Comparison of ENCODE assay signal across 37 cellular contexts in genomic region chr11:116800610-116801009, GRCh38. TPM values are rescaled to one million over a fixed set of nuclear protein-coding genes. Genes with fewer than 3 reads are reported as not detected.
"Had no signal": no experiment of that assay in that cellular context is flagged by ENCODE, and none has a peak within 500 bp of the region (broad histone marks: within the 10 kb centered on the region; RNA-seq: fewer than 3 reads in every experiment).

No MANE protein-coding gene starts in this region.

- H3K27ac ChIP-seq: coronary artery, esophagus muscularis mucosa, foreskin keratinocyte, gastroesophageal sphincter, heart right ventricle, lower lobe of right lung, prostate gland, right atrium auricular region, sigmoid colon, stomach, vagina had no signal

- H3K4me1 ChIP-seq: esophagus muscularis mucosa, foreskin keratinocyte, gastroesophageal sphincter, lower lobe of right lung, prostate gland, right atrium auricular region, sigmoid colon, vagina had no signal

- H3K9me3 ChIP-seq: esophagus muscularis mucosa, gastroesophageal sphincter, heart right ventricle, lower lobe of right lung, prostate gland, right atrium auricular region, sigmoid colon, stomach, thyroid gland, vagina had no signal

- H3K36me3 ChIP-seq: esophagus muscularis mucosa, gastroesophageal sphincter, heart right ventricle, lower lobe of right lung, prostate gland, right atrium auricular region, sigmoid colon, stomach, thyroid gland, vagina had no signal

- H3K4me3 ChIP-seq: coronary artery, esophagus muscularis mucosa, gastroesophageal sphincter, heart right ventricle, lower lobe of right lung, prostate gland, right atrium auricular region, sigmoid colon, stomach, thyroid gland, vagina had no signal

- DNase-seq: dermis blood vessel endothelial cell; effector memory CD4-positive, alpha-beta T cell; foreskin keratinocyte; glutamatergic neuron; heart right ventricle; hypothalamus; immature natural killer cell; left ventricle myocardium superior; lower lobe of right lung; naive thymus-derived CD8-positive, alpha-beta T cell; nephron progenitor cell; nucleus accumbens; sigmoid colon; stimulated activated CD4-positive, alpha-beta T cell treated with anti-CD3 and anti-CD28 coated beads, Interleukin-2, amount 100 ng/mL, for 24 hours; stimulated activated CD4-positive, alpha-beta T cell treated with anti-CD3 and anti-CD28 coated beads, Interleukin-4, amount 100 ng/mL, for 24 hours; stimulated activated naive CD4-positive, alpha-beta T cell treated with Interleukin-2 at 50 U/mL for 16 hours; stomach; thyroid gland; trophoblast cell had no signal

- H3K4me3 Mint-ChIP-seq: immature natural killer cell; naive thymus-derived CD8-positive, alpha-beta T cell; nephron progenitor cell; stimulated activated effector memory CD8-positive, alpha-beta T cell treated with anti-CD3 and anti-CD28 coated beads, Interleukin-12 subunit alpha, Interleukin-12 subunit beta, amount 100 ng/mL, for 72 hours had no signal

- FAIRE-seq: endothelial cell of umbilical vein, keratinocyte had no signal

- H3K27me3 ChIP-seq: esophagus muscularis mucosa, heart right ventricle, right atrium auricular region, sigmoid colon, stomach, thyroid gland, vagina had no signal

- H3K27ac Mint-ChIP-seq: immature natural killer cell; naive thymus-derived CD8-positive, alpha-beta T cell; nephron progenitor cell; stimulated activated effector memory CD8-positive, alpha-beta T cell treated with anti-CD3 and anti-CD28 coated beads, Interleukin-12 subunit alpha, Interleukin-12 subunit beta, amount 100 ng/mL, for 72 hours had no signal

- H3K36me3 Mint-ChIP-seq: immature natural killer cell; naive thymus-derived CD8-positive, alpha-beta T cell; stimulated activated effector memory CD8-positive, alpha-beta T cell treated with anti-CD3 and anti-CD28 coated beads, Interleukin-12 subunit alpha, Interleukin-12 subunit beta, amount 100 ng/mL, for 72 hours had no signal

- H3K4me1 Mint-ChIP-seq: immature natural killer cell; naive thymus-derived CD8-positive, alpha-beta T cell; nephron progenitor cell; stimulated activated effector memory CD8-positive, alpha-beta T cell treated with anti-CD3 and anti-CD28 coated beads, Interleukin-12 subunit alpha, Interleukin-12 subunit beta, amount 100 ng/mL, for 72 hours had no signal

- H3K9me3 Mint-ChIP-seq: immature natural killer cell; naive thymus-derived CD8-positive, alpha-beta T cell; nephron progenitor cell; stimulated activated effector memory CD8-positive, alpha-beta T cell treated with anti-CD3 and anti-CD28 coated beads, Interleukin-12 subunit alpha, Interleukin-12 subunit beta, amount 100 ng/mL, for 72 hours had no signal

- ATAC-seq: foreskin keratinocyte; gastroesophageal sphincter; heart right ventricle; left ventricle myocardium superior; lower lobe of right lung; naive thymus-derived CD8-positive, alpha-beta T cell; stimulated activated effector memory CD8-positive, alpha-beta T cell treated with anti-CD3 and anti-CD28 coated beads, Interleukin-12 subunit alpha, Interleukin-12 subunit beta, amount 100 ng/mL, for 72 hours had no signal

RNA-seq across cellular contexts. Expression of gene APOA5, which starts 8.9 kb away (rescaled TPM):
- total RNA-seq: dermis blood vessel endothelial cell; endothelial cell of umbilical vein; epithelial cell of proximal tubule; esophagus muscularis mucosa; fibroblast of lung; foreskin keratinocyte; gastroesophageal sphincter; heart right ventricle; left ventricle myocardium superior; mesenteric fat pad; myocyte; naive thymus-derived CD8-positive, alpha-beta T cell; osteocyte; right atrium auricular region; sigmoid colon; skeletal muscle tissue; stomach; subcutaneous adipose tissue; temporal lobe; thyroid gland; ureter; vagina had no signal
- polyA plus RNA-seq: endothelial cell of umbilical vein; fibroblast of lung; foreskin keratinocyte; heart right ventricle; immature natural killer cell; keratinocyte; naive thymus-derived CD8-positive, alpha-beta T cell; sigmoid colon; stomach had no signal

RNA-seq across cellular contexts. Expression of gene APOA4, which starts 22.5 kb away (rescaled TPM):
- total RNA-seq: dermis blood vessel endothelial cell; endothelial cell of umbilical vein; epithelial cell of proximal tubule; fibroblast of lung; foreskin keratinocyte; left ventricle myocardium superior; lower lobe of right lung; myocyte; naive thymus-derived CD8-positive, alpha-beta T cell; osteocyte; prostate gland; right atrium auricular region; sigmoid colon; subcutaneous adipose tissue; temporal lobe; thyroid gland; ureter; vagina had no signal
- polyA plus RNA-seq: endothelial cell of umbilical vein; fibroblast of lung; foreskin keratinocyte; immature natural killer cell; keratinocyte; naive thymus-derived CD8-positive, alpha-beta T cell had no signal

RNA-seq across cellular contexts. Expression of gene APOC3, which starts 29.1 kb away (rescaled TPM):
- total RNA-seq: dermis blood vessel endothelial cell; endothelial cell of umbilical vein; epithelial cell of proximal tubule; esophagus muscularis mucosa; fibroblast of lung; foreskin keratinocyte; left ventricle myocardium superior; lower lobe of right lung; myocyte; naive thymus-derived CD8-positive, alpha-beta T cell; osteocyte; prostate gland; right atrium auricular region; sigmoid colon; skeletal muscle tissue; subcutaneous adipose tissue; temporal lobe; thyroid gland; vagina had no signal
- polyA plus RNA-seq: endothelial cell of umbilical vein; fibroblast of lung; foreskin keratinocyte; immature natural killer cell; keratinocyte; naive thymus-derived CD8-positive, alpha-beta T cell; stomach had no signal
